ENCODE assay signal across 29 cellular contexts in the genomic region with DNA sequence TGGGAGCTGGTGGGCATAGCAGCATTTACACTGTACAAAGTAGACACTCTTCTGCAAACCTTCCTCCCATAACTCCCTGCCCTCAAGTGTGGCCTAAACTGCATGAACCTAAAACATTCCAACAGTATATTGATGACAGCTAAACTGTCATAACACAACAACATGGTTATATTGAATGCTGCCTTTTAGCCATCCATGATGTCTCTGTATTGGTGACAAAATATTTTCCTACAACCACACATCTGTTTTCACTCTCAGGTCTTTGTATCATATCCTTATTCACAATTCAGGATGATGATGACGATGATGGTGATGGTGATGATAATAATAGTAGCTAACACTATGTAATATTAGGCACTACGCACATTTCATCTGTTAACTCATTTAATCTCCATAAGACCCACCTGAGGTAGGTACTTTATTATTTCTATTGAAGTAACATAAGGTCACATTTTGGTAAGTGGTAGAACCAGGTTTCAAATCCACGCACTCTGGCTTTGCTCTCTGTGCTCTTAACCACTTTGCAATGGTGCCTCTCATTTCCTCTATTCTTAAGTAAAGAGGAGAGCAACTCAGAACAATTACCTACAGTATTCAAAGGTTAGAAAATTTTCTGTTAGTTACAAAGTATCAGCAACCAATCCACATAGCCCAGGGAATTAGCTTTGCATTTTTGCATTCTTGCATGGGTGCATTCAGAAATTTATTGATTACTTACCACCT.
"Had no signal": no experiment of that assay in that cellular context is flagged by ENCODE, and none has a peak within 500 bp of the region (broad histone marks: within the 10 kb centered on the region; RNA-seq: fewer than 3 reads in every experiment).

No MANE protein-coding gene starts in this region.

- H3K9me3 ChIP-seq: adrenal gland, stomach, suprapubic skin, tibial artery, upper lobe of right lung had no signal

- H3K4me1 Mint-ChIP-seq: activated CD4-positive, alpha-beta T cell treated with anti-CD3 and anti-CD28 coated beads for 36 hours; activated CD8-positive, alpha-beta memory T cell treated with anti-CD3 and anti-CD28 coated beads, Interleukin-2, amount 10 ng/mL, durations not matched to agents 7 days and 5 days; natural killer cell; neural progenitor cell had no signal

- H3K36me3 Mint-ChIP-seq: activated CD8-positive, alpha-beta memory T cell treated with anti-CD3 and anti-CD28 coated beads, Interleukin-2, amount 10 ng/mL, durations not matched to agents 7 days and 5 days; brain; natural killer cell had no signal

- H3K27ac ChIP-seq: adrenal gland, cardiac muscle cell, coronary artery, dorsolateral prefrontal cortex, left ventricle myocardium inferior, neural progenitor cell, stomach, suprapubic skin, tibial artery, upper lobe of right lung had no signal

- H3K4me3 ChIP-seq: adrenal gland, cardiac muscle cell, coronary artery, dorsolateral prefrontal cortex, left ventricle myocardium inferior, lung, neural progenitor cell, stomach, suprapubic skin, tibial artery, upper lobe of right lung had no signal

- H3K27me3 ChIP-seq: adrenal gland, cardiac muscle cell, dorsolateral prefrontal cortex, neural progenitor cell, stomach, suprapubic skin, tibial artery, upper lobe of right lung had no signal

- H3K9me3 Mint-ChIP-seq: activated naive CD4-positive, alpha-beta T cell treated with anti-CD3 and anti-CD28 coated beads, Interleukin-2, amount 50 U/mL, for 72 hours; activated T-cell treated with anti-CD3 and anti-CD28 coated beads, Interleukin-2, amount 50 U/mL, for 72 hours; natural killer cell; T-helper 2 cell treated with Interferon-gamma antibody and Interleukin-4, amounts not matched to agents 5 μg/mL and 100 μg/mL, for 36 hours had no signal

- H3K4me3 Mint-ChIP-seq: activated CD4-positive, alpha-beta T cell treated with anti-CD3 and anti-CD28 coated beads for 36 hours; activated CD8-positive, alpha-beta memory T cell treated with anti-CD3 and anti-CD28 coated beads, Interleukin-2, amount 10 ng/mL, durations not matched to agents 7 days and 5 days; activated CD8-positive, alpha-beta T cell treated with anti-CD3 and anti-CD28 coated beads, Interleukin-2, amount 10 ng/mL, durations not matched to agents 7 days and 5 days; activated T-cell treated with anti-CD3 and anti-CD28 coated beads, Interleukin-2, amount 50 U/mL, for 72 hours; brain; natural killer cell; neural progenitor cell; T-helper 2 cell treated with Interferon-gamma antibody and Interleukin-4, amounts not matched to agents 5 μg/mL and 100 μg/mL, for 36 hours had no signal

- H3K27ac Mint-ChIP-seq: activated CD4-positive, alpha-beta T cell treated with anti-CD3 and anti-CD28 coated beads for 36 hours; activated CD8-positive, alpha-beta memory T cell treated with anti-CD3 and anti-CD28 coated beads, Interleukin-2, amount 10 ng/mL, durations not matched to agents 7 days and 5 days; activated CD8-positive, alpha-beta T cell treated with anti-CD3 and anti-CD28 coated beads, Interleukin-2, amount 10 ng/mL, durations not matched to agents 7 days and 5 days; activated naive CD4-positive, alpha-beta T cell treated with anti-CD3 and anti-CD28 coated beads, Interleukin-2, amount 50 U/mL, for 72 hours; activated T-cell treated with anti-CD3 and anti-CD28 coated beads, Interleukin-2, amount 50 U/mL, for 72 hours; brain; natural killer cell; neural progenitor cell; T-helper 2 cell treated with Interferon-gamma antibody and Interleukin-4, amounts not matched to agents 5 μg/mL and 100 μg/mL, for 36 hours had no signal

- ATAC-seq: activated CD4-positive, alpha-beta T cell treated with anti-CD3 and anti-CD28 coated beads for 36 hours; activated CD8-positive, alpha-beta memory T cell treated with anti-CD3 and anti-CD28 coated beads, Interleukin-2, amount 10 ng/mL, durations not matched to agents 7 days and 5 days; activated CD8-positive, alpha-beta T cell treated with anti-CD3 and anti-CD28 coated beads, Interleukin-2, amount 10 ng/mL, durations not matched to agents 7 days and 5 days; activated naive CD4-positive, alpha-beta T cell treated with anti-CD3 and anti-CD28 coated beads, Interleukin-2, amount 50 U/mL, for 72 hours; activated T-cell treated with anti-CD3 and anti-CD28 coated beads, Interleukin-2, amount 50 U/mL, for 72 hours; right cardiac atrium had no signal

- DNase-seq: activated CD4-positive, alpha-beta T cell treated with anti-CD3 and anti-CD28 coated beads for 36 hours; activated CD4-positive, CD25-positive, alpha-beta regulatory T cell; activated CD8-positive, alpha-beta memory T cell treated with anti-CD3 and anti-CD28 coated beads, Interleukin-2, amount 10 ng/mL, durations not matched to agents 7 days and 5 days; activated CD8-positive, alpha-beta T cell treated with anti-CD3 and anti-CD28 coated beads, Interleukin-2, amount 10 ng/mL, durations not matched to agents 7 days and 5 days; activated naive CD4-positive, alpha-beta T cell; activated T-cell treated with anti-CD3 and anti-CD28 coated beads, Interleukin-2, amount 50 U/mL, for 72 hours; adrenal gland; aorta; dorsolateral prefrontal cortex; effector memory CD4-positive, alpha-beta T cell; glutamatergic neuron; islet precursor cell; left ventricle myocardium inferior; mesendoderm; natural killer cell; occipital lobe; right cardiac atrium; stimulated activated CD4-positive, alpha-beta T cell treated with anti-CD3 and anti-CD28 coated beads, Interleukin-2, amount 100 ng/mL, for 48 hours; stomach; tibial artery; upper lobe of right lung had no signal

- H3K36me3 ChIP-seq: adrenal gland, cardiac muscle cell, neural progenitor cell, stomach, suprapubic skin, tibial artery, upper lobe of right lung had no signal
